ENCODE assay signal across 3 cellular contexts in the genomic region with DNA sequence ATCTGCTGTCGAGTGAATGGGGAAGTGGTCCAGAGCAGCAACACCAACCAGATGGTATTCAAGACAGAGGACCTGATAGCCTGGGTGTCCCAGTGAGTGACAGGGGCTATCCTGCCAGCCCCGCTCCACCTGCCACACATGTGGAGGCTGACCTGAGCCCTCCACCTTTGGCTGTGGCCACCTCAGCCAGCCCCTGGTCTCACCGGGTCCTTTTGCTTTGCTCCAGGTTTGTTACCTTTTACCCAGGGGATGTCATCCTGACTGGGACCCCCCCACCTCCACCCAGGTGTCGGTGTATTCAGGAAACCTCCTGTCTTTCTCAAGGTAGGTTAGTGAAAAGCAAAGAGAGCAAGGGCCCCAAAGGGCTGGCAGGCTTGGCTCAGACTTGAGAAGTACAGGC. TPM values are rescaled to one million over a fixed set of nuclear protein-coding genes. Genes with fewer than 3 reads are reported as not detected.
"Had no signal": no experiment of that assay in that cellular context is flagged by ENCODE, and none has a peak within 500 bp of the region (broad histone marks: within the 10 kb centered on the region; RNA-seq: fewer than 3 reads in every experiment).

No MANE protein-coding gene starts in this region.

RNA-seq across cellular contexts. Expression of gene GPAT2, which starts 13.6 kb away (rescaled TPM):
- total RNA-seq: neural crest cell, osteocyte, smooth muscle cell had no signal
